Comparison of ENCODE assay signal across 18 cellular contexts in the genomic region with DNA sequence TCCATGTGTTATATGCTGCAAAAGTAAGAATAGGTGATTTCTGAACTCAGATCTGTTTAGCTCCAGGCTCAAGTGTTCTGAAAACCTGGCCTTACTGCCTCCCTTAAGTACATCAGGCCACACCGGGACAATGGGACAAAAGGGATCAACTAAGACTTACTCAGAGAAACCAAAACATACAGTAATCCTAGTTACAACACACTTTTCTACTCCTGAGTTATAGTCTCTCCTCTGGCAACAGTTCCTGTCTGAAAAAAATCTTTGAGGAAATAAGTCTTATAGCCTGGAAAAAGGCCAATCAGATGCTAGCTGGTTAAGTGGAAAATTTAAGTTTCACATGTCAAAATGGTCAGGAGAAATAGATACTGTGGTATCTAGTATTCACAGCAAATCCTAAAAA. TPM values are rescaled to one million over a fixed set of nuclear protein-coding genes. Genes with fewer than 3 reads are reported as not detected.
DNase-seq lines count a peak whose midpoint lies in the region; ATAC-seq, FAIRE-seq and TF ChIP-seq lines count a peak whose summit lies in the region.
"Had no signal": no experiment of that assay in that cellular context is flagged by ENCODE, and none has a peak within 500 bp of the region (broad histone marks: within the 10 kb centered on the region; RNA-seq: fewer than 3 reads in every experiment).

No MANE protein-coding gene starts in this region.

- peaks cover 0 to 7% (median 0%) of the 10 kb centered on the region in 7 donors for H3K9me3 Mint-ChIP-seq in CD4-positive, CD25-positive, alpha-beta regulatory T cell

- peaks cover 39% of the 10 kb centered on the region for H3K36me3 Mint-ChIP-seq in CD4-positive, CD25-positive, alpha-beta regulatory T cell

- H3K4me1 ChIP-seq in CD4-positive, CD25-positive, alpha-beta regulatory T cell (ENCODE audit: control insufficient read depth, insufficient read depth, low read length, poor library complexity, severe bottlenecking): peaks cover 25% of the 10 kb centered on the region
- H3K4me1 ChIP-seq in adipocyte (ENCODE audit: control insufficient read depth, insufficient read depth, low read length): peaks cover 50% of the 10 kb centered on the region

- no peaks in the 10 kb centered on the region for H3K9me3 ChIP-seq in CD4-positive, CD25-positive, alpha-beta regulatory T cell (ENCODE audit: control insufficient read depth in 2 of 2, low read length in 2 of 2)
- H3K9me3 ChIP-seq in adipocyte (ENCODE audit: control insufficient read depth, low read length): no peaks in the 10 kb centered on the region
- H3K9me3 ChIP-seq: pancreas, Peyer's patch had no signal

- H3K27me3 Mint-ChIP-seq in CD4-positive, CD25-positive, alpha-beta regulatory T cell: no peaks in the 10 kb centered on the region

- H3K4me3 Mint-ChIP-seq in CD4-positive, CD25-positive, alpha-beta regulatory T cell: no peak overlapping the region

- no peak overlapping the region for H3K4me3 ChIP-seq in CD4-positive, CD25-positive, alpha-beta regulatory T cell (ENCODE audit: low read depth, low read length)
- H3K4me3 ChIP-seq in adipocyte (ENCODE audit: low read length): no peak overlapping the region
- H3K4me3 ChIP-seq in foreskin fibroblast (ENCODE audit: low read depth in 1 of 2, low read length in 2 of 2): no peak overlapping the region
- H3K4me3 ChIP-seq: left ventricle myocardium inferior, pancreas, Peyer's patch had no signal

- peak overlapping the region; percentile 5 for H3K9ac ChIP-seq in adipocyte (ENCODE audit: low read length)

- TF ChIP-seq POLR2A in H54 (IDR thresholded peaks at IDR 0.05; ENCODE audit: low read depth, low read length): no peak

- H3K27me3 ChIP-seq in CD4-positive, CD25-positive, alpha-beta regulatory T cell (ENCODE audit: control insufficient read depth, insufficient read depth, low read length): no peaks in the 10 kb centered on the region
- no peaks in the 10 kb centered on the region for H3K27me3 ChIP-seq in adipocyte (replicated peaks; ENCODE audit: control insufficient read depth, insufficient read depth, low read length)
- H3K27me3 ChIP-seq: pancreas, Peyer's patch had no signal

- no peak overlapping the region for H3K27ac ChIP-seq in CD4-positive, CD25-positive, alpha-beta regulatory T cell (ENCODE audit: insufficient read depth, low read length, poor library complexity, severe bottlenecking)
- H3K27ac ChIP-seq: left ventricle myocardium inferior, pancreas, Peyer's patch had no signal

- H3K4me1 Mint-ChIP-seq in CD4-positive, CD25-positive, alpha-beta regulatory T cell: peaks cover 31 to 60% (median 43%) of the 10 kb centered on the region in 4 donors

- TF ChIP-seq CTCF in foreskin fibroblast (IDR thresholded peaks at IDR 0.05; ENCODE audit: low read depth, low read length): no peak

- no peak for ATAC-seq in CD4-positive, CD25-positive, alpha-beta regulatory T cell (ENCODE audit: low read depth in 2 of 2)
- ATAC-seq in GM19324 (IDR thresholded peaks at IDR 0.05; ENCODE audit: low FRiP score, unreplicated experiment): no peak
- ATAC-seq: pancreas; stimulated activated naive CD8-positive, alpha-beta T cell treated with anti-CD3 and anti-CD28 coated beads, Interleukin-15, Interleukin-2, amounts not matched to agents 100 U/mL and 50 U/mL, for 24 hours had no signal

- DNase-seq in CD4-positive, CD25-positive, alpha-beta regulatory T cell: no peak
- DNase-seq in H54 (ENCODE audit: insufficient read length, low spot score): no peak
- peak; percentile 81 for DNase-seq in adipocyte (ENCODE audit: low read depth)
- peak; percentile 66 to 78 for DNase-seq in foreskin fibroblast
- no peak for DNase-seq in NCI-H2107 treated with DMSO at 0.1 percent for 48 hours (lab: John Stamatoyannopoulos, UW; ENCODE audit: unreplicated experiment)
- DNase-seq in HK-2 (ENCODE audit: unreplicated experiment): no peak
- no peak for DNase-seq in occipital lobe (lab: John Stamatoyannopoulos, UW)
- DNase-seq: activated T-cell treated with anti-CD3 and anti-CD28 coated beads, Interleukin-2, amount 50 U/mL, for 1 hour; cerebellar nuclear complex; head of caudate nucleus; KG1; left ventricle myocardium inferior; NCI-H2171 treated with DMSO at 0.1 percent for 48 hours; pancreas; Peyer's patch; stimulated activated CD4-positive, alpha-beta T cell treated with anti-CD3 and anti-CD28 coated beads, Interleukin-2, amount 100 ng/mL, for 24 hours; stimulated activated naive CD8-positive, alpha-beta T cell treated with anti-CD3 and anti-CD28 coated beads, Interleukin-15, Interleukin-2, amounts not matched to agents 100 U/mL and 50 U/mL, for 24 hours had no signal

- peak overlapping the region in 2 of 3 donors; percentile 12 to 17 for H3K27ac Mint-ChIP-seq in CD4-positive, CD25-positive, alpha-beta regulatory T cell

- peaks cover 26% of the 10 kb centered on the region for H3K36me3 ChIP-seq in CD4-positive, CD25-positive, alpha-beta regulatory T cell (ENCODE audit: control insufficient read depth, insufficient read depth, low read length)
- peaks cover 30% of the 10 kb centered on the region for H3K36me3 ChIP-seq in adipocyte (ENCODE audit: control insufficient read depth, insufficient read depth, low read length, severe bottlenecking)

- peak; percentile 78 for FAIRE-seq in H54 (lab: Jason Lieb, UNC)
- FAIRE-seq: pancreas had no signal

RNA-seq across cellular contexts. Expression of gene METTL5, which starts 5.6 kb away (rescaled TPM):
- total RNA-seq in CD4-positive, CD25-positive, alpha-beta regulatory T cell: 26.7 TPM
- 100 to 1,000 TPM; 113 to 142 (median 137) TPM for polyA plus RNA-seq in CD4-positive, CD25-positive, alpha-beta regulatory T cell
- total RNA-seq in occipital lobe: 37.1 TPM

RNA-seq across cellular contexts. Expression of gene UBR3, which starts 8.1 kb away (rescaled TPM):
- total RNA-seq in CD4-positive, CD25-positive, alpha-beta regulatory T cell: 45.1 TPM
- polyA plus RNA-seq in CD4-positive, CD25-positive, alpha-beta regulatory T cell: 10 to 100 TPM in 1 of 4 donors, 1 to 10 TPM in 3; 8.1 to 10.0 (median 9.2) TPM
- total RNA-seq in occipital lobe: 135 TPM

RNA-seq across cellular contexts. Expression of gene SSB, which starts 20.4 kb away (rescaled TPM):
- 82.0 TPM for total RNA-seq in CD4-positive, CD25-positive, alpha-beta regulatory T cell
- 100 to 1,000 TPM; 106 to 146 (median 127) TPM for polyA plus RNA-seq in CD4-positive, CD25-positive, alpha-beta regulatory T cell
- total RNA-seq in occipital lobe: 88.1 TPM

Comparison
In these comparisons a context has a peak if more than half of its experiments do, and no peak if none do; other contexts are left out.
1. DNase-seq: peak in adipocyte (single experiment) and foreskin fibroblast (2 of 2); none in CD4-positive, CD25-positive, alpha-beta regulatory T cell (0 of 3), H54 (single experiment), NCI-H2107 treated with DMSO at 0.1 percent for 48 hours (single experiment), HK-2 (single experiment) and occipital lobe (single experiment).